In genomic region chr11:74033046-74033445, GRCh38 we compare ENCODE assay signal across 1 cellular context.
TF ChIP-seq lines count a peak whose summit lies in the region.

No MANE protein-coding gene starts in this region.

TF ChIP-seq in H1, 55 proteins besides CTCF, POLR2A, EP300 and RAD21:
- TF ChIP-seq CBX8 (IDR thresholded peaks at IDR 0.05; ENCODE audit: borderline replicate concordance, low read depth, low read length) (no peak), HDAC6 (IDR thresholded peaks at IDR 0.05; ENCODE audit: low read depth, low read length) (no peak), BCL11A (IDR thresholded peaks at IDR 0.05; ENCODE audit: low read depth in 2 of 2, low read length in 2 of 2) (no peak), SIN3A (conservative IDR thresholded peaks at IDR 0.05 in 1 of 2, IDR thresholded peaks at IDR 0.05 in 1 of 2; ENCODE audit: low read depth in 1 of 2, low read length in 2 of 2) (no peak), TBP (IDR thresholded peaks at IDR 0.05; ENCODE audit: low read depth, low read length) (no peak), TCF12 (IDR thresholded peaks at IDR 0.05; ENCODE audit: low read depth, low read length) (no peak), CHD1 (IDR thresholded peaks at IDR 0.05; ENCODE audit: low read depth, low read length) (no peak), KDM4A (IDR thresholded peaks at IDR 0.05; ENCODE audit: low read depth, low read length, severe bottlenecking) (no peak), BACH1 (IDR thresholded peaks at IDR 0.05; ENCODE audit: low read length) (no peak), POU5F1 (IDR thresholded peaks at IDR 0.05; ENCODE audit: low read depth, low read length) (no peak), SP1 (IDR thresholded peaks at IDR 0.05; ENCODE audit: low read depth, low read length) (no peak), SAP30 (IDR thresholded peaks at IDR 0.05; ENCODE audit: insufficient read depth, insufficient replicate concordance, low read length) (no peak), SUZ12 (IDR thresholded peaks at IDR 0.05; ENCODE audit: low read length) (no peak)
- TF ChIP-seq, protein P1, sequence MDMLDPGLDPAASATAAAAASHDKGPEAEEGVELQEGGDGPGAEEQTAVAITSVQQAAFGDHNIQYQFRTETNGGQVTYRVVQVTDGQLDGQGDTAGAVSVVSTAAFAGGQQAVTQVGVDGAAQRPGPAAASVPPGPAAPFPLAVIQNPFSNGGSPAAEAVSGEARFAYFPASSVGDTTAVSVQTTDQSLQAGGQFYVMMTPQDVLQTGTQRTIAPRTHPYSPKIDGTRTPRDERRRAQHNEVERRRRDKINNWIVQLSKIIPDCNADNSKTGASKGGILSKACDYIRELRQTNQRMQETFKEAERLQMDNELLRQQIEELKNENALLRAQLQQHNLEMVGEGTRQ (IDR thresholded peaks at IDR 0.05; ENCODE audit: low read length) = no peak
- TF ChIP-seq, protein P2, sequence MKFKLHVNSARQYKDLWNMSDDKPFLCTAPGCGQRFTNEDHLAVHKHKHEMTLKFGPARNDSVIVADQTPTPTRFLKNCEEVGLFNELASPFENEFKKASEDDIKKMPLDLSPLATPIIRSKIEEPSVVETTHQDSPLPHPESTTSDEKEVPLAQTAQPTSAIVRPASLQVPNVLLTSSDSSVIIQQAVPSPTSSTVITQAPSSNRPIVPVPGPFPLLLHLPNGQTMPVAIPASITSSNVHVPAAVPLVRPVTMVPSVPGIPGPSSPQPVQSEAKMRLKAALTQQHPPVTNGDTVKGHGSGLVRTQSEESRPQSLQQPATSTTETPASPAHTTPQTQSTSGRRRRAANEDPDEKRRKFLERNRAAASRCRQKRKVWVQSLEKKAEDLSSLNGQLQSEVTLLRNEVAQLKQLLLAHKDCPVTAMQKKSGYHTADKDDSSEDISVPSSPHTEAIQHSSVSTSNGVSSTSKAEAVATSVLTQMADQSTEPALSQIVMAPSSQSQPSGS (IDR thresholded peaks at IDR 0.05; ENCODE audit: low read length) = no peak
- TF ChIP-seq, protein P3, sequence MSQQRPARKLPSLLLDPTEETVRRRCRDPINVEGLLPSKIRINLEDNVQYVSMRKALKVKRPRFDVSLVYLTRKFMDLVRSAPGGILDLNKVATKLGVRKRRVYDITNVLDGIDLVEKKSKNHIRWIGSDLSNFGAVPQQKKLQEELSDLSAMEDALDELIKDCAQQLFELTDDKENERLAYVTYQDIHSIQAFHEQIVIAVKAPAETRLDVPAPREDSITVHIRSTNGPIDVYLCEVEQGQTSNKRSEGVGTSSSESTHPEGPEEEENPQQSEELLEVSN (IDR thresholded peaks at IDR 0.05) = no peak
